ENCODE assay signal across 8 cellular contexts in the genomic region with DNA sequence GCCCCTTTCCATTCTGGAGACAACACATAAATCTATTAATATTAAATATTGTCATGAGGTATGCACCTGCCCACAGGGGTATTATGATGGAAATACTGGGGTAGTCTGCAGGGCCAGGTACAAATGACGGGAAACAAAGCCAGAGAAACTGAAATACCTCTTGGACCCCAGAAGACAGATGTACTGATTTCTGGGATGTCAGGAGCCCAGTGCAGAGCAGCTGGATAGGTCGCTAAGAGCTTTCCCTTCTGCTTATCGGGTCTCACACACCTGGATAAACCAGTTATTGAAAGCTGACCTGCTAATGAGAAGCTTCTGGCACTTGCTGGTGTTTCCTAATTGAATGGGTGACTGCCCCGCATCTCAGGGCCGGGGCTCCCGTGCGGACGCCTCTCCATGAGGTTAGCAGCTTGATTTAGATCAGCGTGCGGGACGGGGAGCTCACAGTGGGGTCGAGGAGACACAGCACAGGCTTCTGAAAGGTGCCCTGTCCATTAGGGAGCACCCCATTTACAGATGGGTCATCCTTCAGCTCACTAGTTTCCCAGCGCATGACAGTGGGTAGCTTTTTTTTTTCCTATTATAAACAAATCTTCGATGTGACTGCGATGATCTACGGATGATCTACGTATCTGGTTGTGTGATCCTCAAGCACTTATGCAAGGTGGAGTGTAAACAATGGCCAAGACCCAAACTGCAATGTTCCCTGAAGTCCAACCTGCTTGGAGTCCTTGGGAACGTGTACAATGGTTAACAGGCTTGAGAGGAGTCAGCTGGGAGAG. TPM values are rescaled to one million over a fixed set of nuclear protein-coding genes. Genes with fewer than 3 reads are reported as not detected.
DNase-seq lines count a peak whose midpoint lies in the region; ATAC-seq, FAIRE-seq and TF ChIP-seq lines count a peak whose summit lies in the region.

No MANE protein-coding gene starts in this region.

- H3K9ac ChIP-seq in SK-N-MC (ENCODE audit: insufficient read length): peak overlapping the region; percentile 90

- FAIRE-seq in H54 (lab: Jason Lieb, UNC): no peak

- DNase-seq in H54 (ENCODE audit: insufficient read length, low spot score) (no peak), SK-N-MC (ENCODE audit: low read depth, low spot score) (no peak), fibroblast of pulmonary artery (ENCODE audit: low read depth) (no peak), gastrocnemius medialis (no peak), hepatic stellate cell (ENCODE audit: low spot score) (no peak), NOMO-1 (lab: John Stamatoyannopoulos, UW; ENCODE audit: unreplicated experiment in 2 of 2) (no peak), DMS53 treated with DMSO at 0.1 percent for 48 hours (lab: John Stamatoyannopoulos, UW; ENCODE audit: unreplicated experiment) (no peak), NCI-H2171 treated with DMSO at 0.1 percent for 48 hours (lab: John Stamatoyannopoulos, UW) (no peak)

- peaks cover 22% of the 10 kb centered on the region for H3K36me3 ChIP-seq in SK-N-MC (ENCODE audit: insufficient read depth, low read length)
- no peaks in the 10 kb centered on the region for H3K36me3 ChIP-seq in gastrocnemius medialis

- H3K27ac ChIP-seq in SK-N-MC (peak overlapping the region; percentile 92; the same call in 1 of the 2 replicates), gastrocnemius medialis (peak overlapping the region; percentile 75 to 90 (median 82))

- no peaks in the 10 kb centered on the region for H3K27me3 ChIP-seq in gastrocnemius medialis

- H3K9me3 ChIP-seq in SK-N-MC (ENCODE audit: low read depth, low read length) (no peaks in the 10 kb centered on the region), gastrocnemius medialis (no peaks in the 10 kb centered on the region)

- H3K4me3 ChIP-seq in SK-N-MC: peak overlapping the region; percentile 83
- H3K4me3 ChIP-seq in fibroblast of pulmonary artery (replicated peaks; ENCODE audit: low read depth, low read length): peak overlapping the region; percentile 64
- H3K4me3 ChIP-seq in gastrocnemius medialis: peak overlapping the region; percentile 56 to 91 (median 76)

- intact Hi-C loops in gastrocnemius medialis (cut with DNase I; ENCODE audit: low total_unique reads): loop anchor here (2.0 kb wide), 3 partner anchors 105 to 1843 kb away; partner anchors contain the start of gene UBE3C

- no peak for ATAC-seq in gastrocnemius medialis

- TF ChIP-seq POLR2A in H54 (IDR thresholded peaks at IDR 0.05; ENCODE audit: low read depth, low read length): 0 out of 2 replicates have a peak, but pooled peaks have one; percentile 8
- TF ChIP-seq POLR2A in gastrocnemius medialis (IDR thresholded peaks at IDR 0.05): no peak

- in situ Hi-C loops in gastrocnemius medialis (cut with MboI; ENCODE audit: low sequenced_read_pairs in 4 of 4): no loop called here

- H3K4me1 ChIP-seq in gastrocnemius medialis: peaks cover 14 to 17% of the 10 kb centered on the region in 2 donors

- TF ChIP-seq CTCF in fibroblast of pulmonary artery (IDR thresholded peaks at IDR 0.05; ENCODE audit: low read length, missing control alignments) (no peak), gastrocnemius medialis (IDR thresholded peaks at IDR 0.05 in 4 of 5, conservative IDR thresholded peaks at IDR 0.05 in 1 of 5) (no peak)

RNA-seq across cellular contexts. Expression of gene INSIG1, which starts 1.5 kb away (rescaled TPM):
- 10 to 100 TPM; 11.1 to 15.9 (median 14.0) TPM for total RNA-seq in gastrocnemius medialis
